In genomic region chr16:30736995-30737793, GRCh38 we compare ENCODE assay signal across 17 cellular contexts. TPM values are rescaled to one million over a fixed set of nuclear protein-coding genes. Genes with fewer than 3 reads are reported as not detected.
A peak's percentile ranks its signal among the peaks of the same experiment; 100 is the strongest.
DNase-seq lines count a peak whose midpoint lies in the region; ATAC-seq, FAIRE-seq and TF ChIP-seq lines count a peak whose summit lies in the region.
"Had no signal": no experiment of that assay in that cellular context is flagged by ENCODE, and none has a peak within 500 bp of the region (broad histone marks: within the 10 kb centered on the region; RNA-seq: fewer than 3 reads in every experiment).

No MANE protein-coding gene starts in this region.

- H3K4me2 ChIP-seq in K562 (ENCODE audit: insufficient read depth, low read length), result no peak overlapping the region
- H3K4me2 ChIP-seq in osteoblast (ENCODE audit: insufficient read depth, low read length), result no peak overlapping the region

- H3K4me1 ChIP-seq in K562 (replicated peaks in 1 of 2; ENCODE audit: control insufficient read depth in 2 of 2, insufficient read depth in 2 of 2, low read length in 2 of 2) (peaks cover 10 to 20% of the 10 kb centered on the region in 2 experiments; a peak in 4 of 5 replicates), osteoblast (ENCODE audit: insufficient read depth, low read length) (peaks cover 23% of the 10 kb centered on the region)

- no peak for DNase-seq in activated naive CD4-positive, alpha-beta T cell treated with anti-CD3 and anti-CD28 coated beads, Interleukin-2, amount 10 ng/mL, durations not matched to agents 7 days and 5 days
- no peak for DNase-seq in activated naive CD4-positive, alpha-beta T cell (lab: John Stamatoyannopoulos, UW)
- no peak for DNase-seq in Calu3
- no peak for DNase-seq in K562 (ENCODE audit: extremely low read depth in 1 of 4, low spot score in 3 of 4)
- peak; percentile 69 for DNase-seq in osteoblast (ENCODE audit: insufficient read length, low spot score, missing footprints)
- DNase-seq in HuH-7 (ENCODE audit: low spot score), result no peak
- DNase-seq: AML-193, DMS79, GM23248, Karpas-422, NCI-H187 treated with DMSO at 0.1 percent for 48 hours, NCI-H446, PC-3 had no signal

- intact Hi-C loops in Calu3 (cut with micrococcal nuclease; ENCODE audit: unreplicated experiment) (no loop called here), K562 (cut with micrococcal nuclease) (no loop called here)

- peaks cover 5% of the 10 kb centered on the region for H3K9me1 ChIP-seq in K562 (ENCODE audit: control insufficient read depth, insufficient read depth, low read length)

- no peak for TF ChIP-seq POLR2A in K562 (conservative IDR thresholded peaks at IDR 0.05)

- H3K27me3 ChIP-seq in K562 (ENCODE audit: control insufficient read depth in 2 of 2, insufficient read depth in 2 of 2, low read length in 2 of 2), result no peaks in the 10 kb centered on the region
- no peaks in the 10 kb centered on the region for H3K27me3 ChIP-seq in osteoblast (ENCODE audit: insufficient read depth, low read length)

- no peaks in the 10 kb centered on the region for H3K9me3 Mint-ChIP-seq in activated naive CD4-positive, alpha-beta T cell treated with anti-CD3 and anti-CD28 coated beads, Interleukin-2, amount 10 ng/mL, durations not matched to agents 7 days and 5 days
- no peaks in the 10 kb centered on the region for H3K9me3 Mint-ChIP-seq in Calu3 (ENCODE audit: low read depth, unreplicated experiment)

- no peak for TF ChIP-seq EP300 in K562 (IDR thresholded peaks at IDR 0.05; ENCODE audit: low read length)

- H3K9me3 ChIP-seq in K562 (replicated peaks; ENCODE audit: control insufficient read depth, insufficient read depth, low read depth, low read length) (no peaks in the 10 kb centered on the region), osteoblast (ENCODE audit: low read depth, low read length) (no peaks in the 10 kb centered on the region)

- H3K4me3 ChIP-seq in K562 (no peak overlapping the region), osteoblast (ENCODE audit: insufficient read depth, low read length) (no peak overlapping the region)
- H3K4me3 ChIP-seq: GM12878, GM23248 had no signal

- POLR2A ChIA-PET in K562 (lab: Yijun Ruan, JAX), result interaction anchor here (0.7 to 2.9 kb wide), 5 partner anchors 11 to 382 kb away, joined by 3 to 19 read pairs (median 5); partner anchors contain the start of genes CD2BP2 and PHKG2

- H3K27ac ChIP-seq in K562 (ENCODE audit: extremely low read depth, low read depth, low read length) (no peak overlapping the region), osteoblast (ENCODE audit: low read depth, low read length) (no peak overlapping the region)
- H3K27ac ChIP-seq: GM23248 had no signal

- BruUV-seq in Calu3 (replicated peaks; lab: Mats Ljungman, UMichigan) (no TSS peak), K562 (replicated peaks; lab: Mats Ljungman, UMichigan) (TSS peak; percentile 19)

- H3K36me3 ChIP-seq in K562 (ENCODE audit: control insufficient read depth, insufficient read depth, low read length) (peaks cover 96% of the 10 kb centered on the region), osteoblast (ENCODE audit: insufficient read depth, low read length) (peaks cover 74% of the 10 kb centered on the region)

- no peak for ATAC-seq in K562
- ATAC-seq in GM19324 (IDR thresholded peaks at IDR 0.05; ENCODE audit: low FRiP score, unreplicated experiment), result no peak
- no peak for ATAC-seq in HG02798 (IDR thresholded peaks at IDR 0.05; ENCODE audit: poor library complexity, unreplicated experiment)
- ATAC-seq: GM12878, PC-3 had no signal

- no peaks in the 10 kb centered on the region for H3K27me3 Mint-ChIP-seq in activated naive CD4-positive, alpha-beta T cell treated with anti-CD3 and anti-CD28 coated beads, Interleukin-2, amount 10 ng/mL, durations not matched to agents 7 days and 5 days
- H3K27me3 Mint-ChIP-seq in Calu3 (ENCODE audit: unreplicated experiment), result no peaks in the 10 kb centered on the region

- H3K79me2 ChIP-seq in K562 (ENCODE audit: control insufficient read depth, insufficient read depth, low read length) (no peaks in the 10 kb centered on the region; the same call in 2 of the 3 replicates), osteoblast (ENCODE audit: insufficient read depth, low read length) (no peaks in the 10 kb centered on the region)

- no peak for TF ChIP-seq CTCF in Calu3 (IDR thresholded peaks at IDR 0.05; ENCODE audit: unreplicated experiment)
- no peak for TF ChIP-seq CTCF in K562 (IDR thresholded peaks at IDR 0.05 in 2 of 3, conservative IDR thresholded peaks at IDR 0.05 in 1 of 3; ENCODE audit: insufficient read depth in 2 of 3, low read depth in 1 of 3, low read length in 3 of 3)
- no peak for TF ChIP-seq CTCF in osteoblast (IDR thresholded peaks at IDR 0.05; ENCODE audit: extremely low read depth, low read depth, low read length)

- no peak for TF ChIP-seq RAD21 in K562 (CRISPR knock-in tag; conservative IDR thresholded peaks at IDR 0.05 in 1 of 2, IDR thresholded peaks at IDR 0.05 in 1 of 2)

- peak overlapping the region; percentile 69 for H3K27ac Mint-ChIP-seq in activated naive CD4-positive, alpha-beta T cell treated with anti-CD3 and anti-CD28 coated beads, Interleukin-2, amount 10 ng/mL, durations not matched to agents 7 days and 5 days
- H3K27ac Mint-ChIP-seq in Calu3 (ENCODE audit: unreplicated experiment), result peak overlapping the region; percentile 39

- CTCF ChIA-PET in activated naive CD4-positive, alpha-beta T cell treated with anti-CD3 and anti-CD28 coated beads, Interleukin-2, amount 10 ng/mL, durations not matched to agents 7 days and 5 days (lab: Charles Lee), result no interaction called here
- CTCF ChIA-PET in Calu3 (lab: Charles Lee) (no interaction called here), K562 (lab: Yijun Ruan, JAX; ENCODE audit: low intra/inter-chr PET ratio) (no interaction called here)

- 96% methylated on average over 16 of the region's 17 CpGs for WGBS in K562 (ENCODE audit: insufficient coverage, low coverage, missing lambda C conversion rate)

- FAIRE-seq in K562 (lab: Jason Lieb, UNC), result no peak
- FAIRE-seq: GM12878, GM19239 had no signal

- no peaks in the 10 kb centered on the region for H3K4me1 Mint-ChIP-seq in activated naive CD4-positive, alpha-beta T cell treated with anti-CD3 and anti-CD28 coated beads, Interleukin-2, amount 10 ng/mL, durations not matched to agents 7 days and 5 days
- peaks cover 24% of the 10 kb centered on the region for H3K4me1 Mint-ChIP-seq in Calu3 (ENCODE audit: low read depth, unreplicated experiment)

- H3K4me3 Mint-ChIP-seq in activated naive CD4-positive, alpha-beta T cell treated with anti-CD3 and anti-CD28 coated beads, Interleukin-2, amount 10 ng/mL, durations not matched to agents 7 days and 5 days, result no peak overlapping the region
- H3K4me3 Mint-ChIP-seq in Calu3 (ENCODE audit: low read depth, unreplicated experiment), result no peak overlapping the region

- H3K9ac ChIP-seq in K562 (ENCODE audit: insufficient read depth in 1 of 2, low read depth in 2 of 2, low read length in 2 of 2), result no peak overlapping the region; a peak in 1 of 4 replicates
- H3K9ac ChIP-seq: GM23248 had no signal

- in situ Hi-C loops in K562 (cut with MboI), result no loop called here

- no peaks in the 10 kb centered on the region for H4K20me1 ChIP-seq in K562 (replicated peaks; ENCODE audit: control insufficient read depth, insufficient read depth, low read length)
- peaks cover 25% of the 10 kb centered on the region for H4K20me1 ChIP-seq in osteoblast (ENCODE audit: insufficient read depth, low read length)

- peaks cover 65% of the 10 kb centered on the region for H3K36me3 Mint-ChIP-seq in activated naive CD4-positive, alpha-beta T cell treated with anti-CD3 and anti-CD28 coated beads, Interleukin-2, amount 10 ng/mL, durations not matched to agents 7 days and 5 days
- H3K36me3 Mint-ChIP-seq in Calu3 (ENCODE audit: insufficient read depth, unreplicated experiment), result peaks cover 97% of the 10 kb centered on the region

- no peak overlapping the region for H2AFZ ChIP-seq in K562 (ENCODE audit: low read depth, low read length)
- no peak overlapping the region for H2AFZ ChIP-seq in osteoblast (ENCODE audit: low read length)
- H2AFZ ChIP-seq: GM23248 had no signal

RNA-seq across cellular contexts. Expression of gene PHKG2, which starts 11.0 kb away (rescaled TPM):
- total RNA-seq in Calu3 (2022) (66.7 and 72.8 TPM in 2 replicates), K562 (2014; rRNA removed) (30.7 and 45.9 TPM in 2 replicates), K562 (2014; rRNA removed; fragmentation: Illumina TruSeq; extraction: Trizol) (18.3 and 21.2 TPM in 2 replicates), K562 (2015; rRNA removed; fragmentation: Illumina TruSeq; extraction: Trizol) (23.9 and 25.2 TPM in 2 replicates), K562 (2021) (39.7 and 40.7 TPM in 2 replicates), osteoblast (20.3 and 25.0 TPM in 2 replicates)
- total RNA-seq in K562 (2011; cell fraction: chromatin; rRNA removed; ENCODE audit: low replicate concordance), result 128 and 290 TPM in 2 replicates
- 161 and 163 TPM in 2 replicates for total RNA-seq in K562 (2011; cell fraction: nucleolus; rRNA removed)
- total RNA-seq in K562 (2011; cell fraction: nucleoplasm; rRNA removed), result 157 and 194 TPM in 2 replicates
- polyA plus RNA-seq in K562 (2011; rRNA removed) (44.1 and 54.4 TPM in 2 replicates), K562 (2014; fragmentation: Illumina TruSeq; extraction: Trizol) (39.2 and 41.0 TPM in 2 replicates), K562 (2014; fragmentation: Nextera tagmentation; extraction: Ambion mirVana) (10 to 100 TPM in 1 of 2 experiments, 1 to 10 TPM in 1; 5.8 to 14.1 TPM), K562 (2014; rRNA removed) (50.4 and 54.2 TPM in 2 replicates)
- polyA plus RNA-seq in K562 (2011; cell fraction: cytosol; rRNA removed), result 44.6 and 56.8 TPM in 2 replicates
- polyA plus RNA-seq in K562 (2011; cell fraction: nucleus; rRNA removed), result 182 and 233 TPM in 2 replicates
- polyA plus RNA-seq in K562 (2012), result 30.6 and 41.6 TPM in 2 replicates
- polyA minus RNA-seq in K562 (2011; rRNA and poly(A)+ RNA removed), result 19.6 and 26.2 TPM in 2 replicates
- 14.9 and 17.4 TPM in 2 replicates for polyA minus RNA-seq in K562 (2011; cell fraction: cytosol; rRNA and poly(A)+ RNA removed)
- polyA minus RNA-seq in K562 (2011; cell fraction: nucleus; rRNA and poly(A)+ RNA removed), result 36.2 and 39.6 TPM in 2 replicates

RNA-seq across cellular contexts. Expression of gene CFAP119, which starts 24.7 kb away (rescaled TPM):
- 13.7 and 13.8 TPM in 2 replicates for total RNA-seq in Calu3 (2022)
- total RNA-seq in K562 (2011; cell fraction: chromatin; rRNA removed; ENCODE audit: low replicate concordance), result 23.0 and 52.3 TPM in 2 replicates
- 44.0 and 46.5 TPM in 2 replicates for total RNA-seq in K562 (2011; cell fraction: nucleolus; rRNA removed)
- total RNA-seq in K562 (2011; cell fraction: nucleoplasm; rRNA removed), result 24.7 and 39.0 TPM in 2 replicates
- 16.1 and 18.5 TPM in 2 replicates for total RNA-seq in K562 (2014; rRNA removed)
- total RNA-seq in K562 (2014; rRNA removed; fragmentation: Illumina TruSeq; extraction: Trizol), result 4.2 and 6.1 TPM in 2 replicates
- total RNA-seq in K562 (2015; rRNA removed; fragmentation: Illumina TruSeq; extraction: Trizol), result 7.0 and 7.4 TPM in 2 replicates
- 18.4 and 20.0 TPM in 2 replicates for total RNA-seq in K562 (2021)
- polyA plus RNA-seq in K562 (2011; rRNA removed), result 13.5 and 16.3 TPM in 2 replicates
- 10.6 and 19.6 TPM in 2 replicates for polyA plus RNA-seq in K562 (2011; cell fraction: cytosol; rRNA removed)
- polyA plus RNA-seq in K562 (2011; cell fraction: nucleus; rRNA removed), result 107 and 225 TPM in 2 replicates
- polyA plus RNA-seq in K562 (2012), result 14.9 and 20.9 TPM in 2 replicates
- 9.0 and 9.6 TPM in 2 replicates for polyA plus RNA-seq in K562 (2014; fragmentation: Illumina TruSeq; extraction: Trizol)
- 1 to 10 TPM; 5.5 to 6.2 TPM for polyA plus RNA-seq in K562 (2014; fragmentation: Nextera tagmentation; extraction: Ambion mirVana)
- 33.7 and 38.2 TPM in 2 replicates for polyA plus RNA-seq in K562 (2014; rRNA removed)
- 1.2 and 2.5 TPM in 2 replicates for polyA minus RNA-seq in K562 (2011; rRNA and poly(A)+ RNA removed)
- 3.8 and 4.2 TPM in 2 replicates for polyA minus RNA-seq in K562 (2011; cell fraction: cytosol; rRNA and poly(A)+ RNA removed)
- polyA minus RNA-seq in K562 (2011; cell fraction: nucleus; rRNA and poly(A)+ RNA removed), result 16.9 and 21.3 TPM in 2 replicates
- 2.4 and 2.9 TPM in 2 replicates for total RNA-seq in osteoblast

RNA-seq across cellular contexts. Expression of gene RNF40, which starts 24.9 kb away (rescaled TPM):
- total RNA-seq in Calu3 (2022) (130 and 136 TPM in 2 replicates), K562 (2014; rRNA removed) (81.9 and 95.6 TPM in 2 replicates), K562 (2014; rRNA removed; fragmentation: Illumina TruSeq; extraction: Trizol) (73.7 and 81.5 TPM in 2 replicates), K562 (2015; rRNA removed; fragmentation: Illumina TruSeq; extraction: Trizol) (76.4 and 82.9 TPM in 2 replicates), K562 (2021) (124 and 129 TPM in 2 replicates), osteoblast (63.1 and 88.3 TPM in 2 replicates)
- total RNA-seq in K562 (2011; cell fraction: chromatin; rRNA removed; ENCODE audit: low replicate concordance), result 149 and 268 TPM in 2 replicates
- 112 and 115 TPM in 2 replicates for total RNA-seq in K562 (2011; cell fraction: nucleolus; rRNA removed)
- 105 and 116 TPM in 2 replicates for total RNA-seq in K562 (2011; cell fraction: nucleoplasm; rRNA removed)
- polyA plus RNA-seq in K562 (2011; rRNA removed) (91.7 and 97.8 TPM in 2 replicates), K562 (2014; fragmentation: Illumina TruSeq; extraction: Trizol) (107 and 115 TPM in 2 replicates), K562 (2014; fragmentation: Nextera tagmentation; extraction: Ambion mirVana) (1 to 10 TPM; 6.2 to 9.1 TPM), K562 (2014; rRNA removed) (68.2 and 75.6 TPM in 2 replicates)
- 60.8 and 77.4 TPM in 2 replicates for polyA plus RNA-seq in K562 (2011; cell fraction: cytosol; rRNA removed)
- 137 and 170 TPM in 2 replicates for polyA plus RNA-seq in K562 (2011; cell fraction: nucleus; rRNA removed)
- polyA plus RNA-seq in K562 (2012), result 78.5 and 80.4 TPM in 2 replicates
- polyA minus RNA-seq in K562 (2011; rRNA and poly(A)+ RNA removed), result 89.9 and 91.7 TPM in 2 replicates
- polyA minus RNA-seq in K562 (2011; cell fraction: cytosol; rRNA and poly(A)+ RNA removed), result 61.7 and 77.1 TPM in 2 replicates
- polyA minus RNA-seq in K562 (2011; cell fraction: nucleus; rRNA and poly(A)+ RNA removed), result 39.2 and 51.2 TPM in 2 replicates

RNA-seq across cellular contexts. Expression of gene SRCAP, which starts 38.2 kb away (rescaled TPM):
- total RNA-seq in Calu3 (2022) (84.6 and 90.8 TPM in 2 replicates), K562 (2014; rRNA removed) (16.0 and 16.3 TPM in 2 replicates), K562 (2014; rRNA removed; fragmentation: Illumina TruSeq; extraction: Trizol) (3.5 and 3.7 TPM in 2 replicates), K562 (2015; rRNA removed; fragmentation: Illumina TruSeq; extraction: Trizol) (5.8 and 7.9 TPM in 2 replicates), K562 (2021) (58.9 and 62.6 TPM in 2 replicates), osteoblast (16.3 and 19.2 TPM in 2 replicates)
- 89.8 and 132 TPM in 2 replicates for total RNA-seq in K562 (2011; cell fraction: chromatin; rRNA removed; ENCODE audit: low replicate concordance)
- total RNA-seq in K562 (2011; cell fraction: nucleolus; rRNA removed), result 44.6 and 46.2 TPM in 2 replicates
- total RNA-seq in K562 (2011; cell fraction: nucleoplasm; rRNA removed), result 58.6 and 74.8 TPM in 2 replicates
- polyA plus RNA-seq in K562 (2011; rRNA removed) (2.2 and 6.4 TPM in 2 replicates), K562 (2014; fragmentation: Illumina TruSeq; extraction: Trizol) (14.9 and 21.0 TPM in 2 replicates), K562 (2014; fragmentation: Nextera tagmentation; extraction: Ambion mirVana) (under 1 TPM; 0.21 to 0.53 TPM), K562 (2014; rRNA removed) (11.4 and 17.0 TPM in 2 replicates)
- polyA plus RNA-seq in K562 (2011; cell fraction: cytosol; rRNA removed), result 1.9 and 3.2 TPM in 2 replicates
- 18.6 and 29.8 TPM in 2 replicates for polyA plus RNA-seq in K562 (2011; cell fraction: nucleus; rRNA removed)
- 16.6 and 25.8 TPM in 2 replicates for polyA plus RNA-seq in K562 (2012)
- 11.0 and 11.9 TPM in 2 replicates for polyA minus RNA-seq in K562 (2011; rRNA and poly(A)+ RNA removed)
- polyA minus RNA-seq in K562 (2011; cell fraction: cytosol; rRNA and poly(A)+ RNA removed), result 21.7 and 27.4 TPM in 2 replicates
- polyA minus RNA-seq in K562 (2011; cell fraction: nucleus; rRNA and poly(A)+ RNA removed), result 17.2 and 20.0 TPM in 2 replicates

RNA-seq across cellular contexts. Expression of gene ZNF629, which starts 49.8 kb away (rescaled TPM):
- total RNA-seq in Calu3 (2022) (29.9 and 32.6 TPM in 2 replicates), K562 (2014; rRNA removed) (13.8 and 14.9 TPM in 2 replicates), K562 (2014; rRNA removed; fragmentation: Illumina TruSeq; extraction: Trizol) (6.7 and 7.3 TPM in 2 replicates), K562 (2015; rRNA removed; fragmentation: Illumina TruSeq; extraction: Trizol) (9.2 and 10.0 TPM in 2 replicates), K562 (2021) (16.5 and 18.8 TPM in 2 replicates), osteoblast (15.3 and 16.3 TPM in 2 replicates)
- 6.8 and 16.5 TPM in 2 replicates for total RNA-seq in K562 (2011; cell fraction: chromatin; rRNA removed; ENCODE audit: low replicate concordance)
- 8.6 and 11.3 TPM in 2 replicates for total RNA-seq in K562 (2011; cell fraction: nucleolus; rRNA removed)
- 6.7 and 7.3 TPM in 2 replicates for total RNA-seq in K562 (2011; cell fraction: nucleoplasm; rRNA removed)
- polyA plus RNA-seq in K562 (2011; rRNA removed) (2.6 and 4.4 TPM in 2 replicates), K562 (2014; fragmentation: Illumina TruSeq; extraction: Trizol) (11.6 and 12.4 TPM in 2 replicates), K562 (2014; fragmentation: Nextera tagmentation; extraction: Ambion mirVana) (under 1 TPM; 0.44 to 0.66 TPM), K562 (2014; rRNA removed) (6.1 and 7.4 TPM in 2 replicates)
- polyA plus RNA-seq in K562 (2011; cell fraction: cytosol; rRNA removed), result 4.0 and 5.6 TPM in 2 replicates
- polyA plus RNA-seq in K562 (2011; cell fraction: nucleus; rRNA removed), result 7.1 and 10.9 TPM in 2 replicates
- polyA plus RNA-seq in K562 (2012), result 12.0 and 13.0 TPM in 2 replicates
- polyA minus RNA-seq in K562 (2011; rRNA and poly(A)+ RNA removed), result 4.2 and 5.3 TPM in 2 replicates
- polyA minus RNA-seq in K562 (2011; cell fraction: cytosol; rRNA and poly(A)+ RNA removed), result 9.2 and 9.8 TPM in 2 replicates
- polyA minus RNA-seq in K562 (2011; cell fraction: nucleus; rRNA and poly(A)+ RNA removed), result 8.3 and 11.2 TPM in 2 replicates
